28 cellular contexts compared by ENCODE assay signal in the genomic region with DNA sequence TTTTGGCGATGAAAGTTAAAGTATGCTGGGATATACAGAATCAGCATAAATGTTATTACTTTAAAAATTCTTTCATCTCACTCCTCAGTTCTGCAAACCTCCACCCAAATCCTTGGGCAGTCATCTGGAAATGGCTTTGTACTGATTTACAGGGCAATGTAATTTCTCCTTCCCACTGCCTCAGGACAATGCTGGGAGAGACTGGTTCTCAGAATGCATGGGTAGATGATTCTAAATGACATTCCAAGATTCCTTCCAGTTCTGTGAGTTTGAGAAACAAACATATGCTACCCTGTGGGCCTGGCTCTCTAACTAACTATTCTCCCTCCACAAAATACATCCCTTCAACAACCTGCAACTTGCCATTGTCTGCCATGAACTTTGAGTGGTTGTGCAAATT.
"Had no signal": no experiment of that assay in that cellular context is flagged by ENCODE, and none has a peak within 500 bp of the region (broad histone marks: within the 10 kb centered on the region; RNA-seq: fewer than 3 reads in every experiment).

No MANE protein-coding gene starts in this region.

- H3K4me1 ChIP-seq: body of pancreas, colonic mucosa, gastrocnemius medialis, sigmoid colon, tibial nerve had no signal

- H3K9me3 Mint-ChIP-seq: activated B cell treated with CpG ODN at 0.5 μM for 24 hours; activated CD8-positive, alpha-beta T cell treated with anti-CD3 and anti-CD28 coated beads for 36 hours; activated T-cell treated with anti-CD3 and anti-CD28 coated beads, Interleukin-2, amount 50 U/mL, for 4 hours; activated T-helper 2 cell treated with anti-CD3 and anti-CD28 coated beads, Interferon-gamma antibody, Interleukin-2, Interleukin-4, amounts not matched to agents 10 μg/mL and 5 μg/mL and 100 μg/mL, durations not matched to agents 14 hours and 24 hours and 36 hours; memory B cell; nephron progenitor cell; T-cell had no signal

- DNase-seq: activated B cell treated with CpG ODN at 0.5 μM for 24 hours; activated CD4-positive, alpha-beta T cell treated with anti-CD3 and anti-CD28 coated beads, Interleukin-2, amount 50 U/mL, for 1 hour; activated CD8-positive, alpha-beta T cell treated with anti-CD3 and anti-CD28 coated beads for 36 hours; activated naive CD4-positive, alpha-beta T cell; activated T-cell treated with anti-CD3 and anti-CD28 coated beads, Interleukin-2, amount 50 U/mL, for 4 hours; anterior cingulate cortex; body of pancreas; cerebellar nuclear complex; colonic mucosa; effector CD8-positive, alpha-beta T cell; gastrocnemius medialis; head of caudate nucleus; hypothalamus; left cardiac atrium; mucosa of descending colon; nephron progenitor cell; ovary; sigmoid colon; small intestine; stimulated activated CD4-positive, alpha-beta T cell treated with anti-CD3 and anti-CD28 coated beads, Interleukin-4, amount 100 ng/mL, for 4 hours; stimulated activated CD8-positive, alpha-beta memory T cell treated with anti-CD3 and anti-CD28 coated beads, Interleukin-4, amount 100 ng/mL, for 48 hours; stimulated activated naive CD4-positive, alpha-beta T cell; T-cell had no signal

- H3K4me3 Mint-ChIP-seq: activated B cell treated with CpG ODN at 0.5 μM for 24 hours; activated CD8-positive, alpha-beta T cell treated with anti-CD3 and anti-CD28 coated beads for 36 hours; activated naive CD8-positive, alpha-beta T cell; activated T-cell treated with anti-CD3 and anti-CD28 coated beads, Interleukin-2, amount 50 U/mL, for 4 hours; memory B cell; nephron progenitor cell; T-cell had no signal

- H3K36me3 Mint-ChIP-seq: activated naive CD8-positive, alpha-beta T cell; memory B cell; T-cell had no signal

- H3K27me3 Mint-ChIP-seq: activated CD8-positive, alpha-beta T cell treated with anti-CD3 and anti-CD28 coated beads for 36 hours; activated naive CD8-positive, alpha-beta T cell had no signal

- H3K4me1 Mint-ChIP-seq: activated B cell treated with CpG ODN at 0.5 μM for 24 hours, memory B cell had no signal

- H3K27ac ChIP-seq: body of pancreas, colonic mucosa, gastrocnemius medialis, ovary, sigmoid colon, tibial nerve had no signal

- H3K27ac Mint-ChIP-seq: activated B cell treated with CpG ODN at 0.5 μM for 24 hours; activated CD8-positive, alpha-beta T cell treated with anti-CD3 and anti-CD28 coated beads for 36 hours; activated naive CD8-positive, alpha-beta T cell; activated T-helper 2 cell treated with anti-CD3 and anti-CD28 coated beads, Interferon-gamma antibody, Interleukin-2, Interleukin-4, amounts not matched to agents 10 μg/mL and 5 μg/mL and 100 μg/mL, durations not matched to agents 14 hours and 24 hours and 36 hours; memory B cell; nephron progenitor cell; progenitor cell of endocrine pancreas; T-cell had no signal

- H3K4me3 ChIP-seq: body of pancreas, colonic mucosa, gastrocnemius medialis, mucosa of descending colon, ovary, sigmoid colon, tibial nerve had no signal

- H3K27me3 ChIP-seq: body of pancreas, colonic mucosa, gastrocnemius medialis, ovary, sigmoid colon, tibial nerve had no signal

- H3K9me3 ChIP-seq: body of pancreas, colonic mucosa, gastrocnemius medialis, mucosa of descending colon, ovary, sigmoid colon, tibial nerve had no signal

- H3K36me3 ChIP-seq: colonic mucosa, gastrocnemius medialis, ovary, sigmoid colon, tibial nerve had no signal

- ATAC-seq: activated CD8-positive, alpha-beta T cell treated with anti-CD3 and anti-CD28 coated beads for 36 hours; activated T-cell treated with anti-CD3 and anti-CD28 coated beads, Interleukin-2, amount 50 U/mL, for 4 hours; body of pancreas; gastrocnemius medialis; left cardiac atrium; mucosa of descending colon; T-cell had no signal
